ENCODE assay signal across 38 cellular contexts in the genomic region with DNA sequence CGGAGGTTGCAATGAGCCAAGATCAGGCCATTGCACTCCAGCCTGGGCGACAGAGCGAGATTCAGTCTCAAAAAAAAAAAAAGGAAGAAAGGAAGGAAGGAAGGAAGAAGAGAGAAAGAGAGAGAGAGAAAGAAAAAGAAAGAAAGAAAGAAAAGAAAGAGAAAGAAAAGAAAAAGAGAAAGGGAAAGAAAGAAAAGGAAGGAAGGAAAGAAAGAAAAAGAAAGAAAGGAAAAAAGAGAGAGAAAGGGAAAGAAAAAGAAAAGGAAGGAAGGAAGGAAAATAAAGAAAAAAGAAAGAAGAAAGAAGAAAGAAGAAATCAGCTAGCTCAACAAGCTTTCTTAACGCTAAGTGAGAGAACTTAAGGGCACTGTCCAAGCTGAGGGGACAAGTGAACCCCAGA. TPM values are rescaled to one million over a fixed set of nuclear protein-coding genes. Genes with fewer than 3 reads are reported as not detected.
"Had no signal": no experiment of that assay in that cellular context is flagged by ENCODE, and none has a peak within 500 bp of the region (broad histone marks: within the 10 kb centered on the region; RNA-seq: fewer than 3 reads in every experiment).

No MANE protein-coding gene starts in this region.

- H3K27ac ChIP-seq: brain microvascular endothelial cell, esophagus muscularis mucosa, foreskin keratinocyte, gastrocnemius medialis, heart left ventricle, WERI-Rb-1 had no signal

- H3K4me3 Mint-ChIP-seq: activated CD4-positive, alpha-beta memory T cell treated with anti-CD3 and anti-CD28 coated beads for 36 hours; activated CD4-positive, alpha-beta T cell treated with anti-CD3 and anti-CD28 coated beads for 36 hours; activated CD4-positive, alpha-beta T cell treated with anti-CD3 and anti-CD28 coated beads, Interleukin-2, amount 10 ng/mL, durations not matched to agents 24 days and 14 days; activated CD8-positive, alpha-beta memory T cell treated with anti-CD3 and anti-CD28 coated beads, Interleukin-2, amount 10 ng/mL, durations not matched to agents 7 days and 5 days; activated CD8-positive, alpha-beta T cell treated with anti-CD3 and anti-CD28 coated beads, Interleukin-2, amount 10 ng/mL, durations not matched to agents 7 days and 5 days; activated naive CD4-positive, alpha-beta T cell treated with anti-CD3 and anti-CD28 coated beads for 36 hours; activated naive CD4-positive, alpha-beta T cell treated with anti-CD3 and anti-CD28 coated beads, Interleukin-2, amount 50 U/mL, for 24 hours; activated naive CD8-positive, alpha-beta T cell treated with anti-CD3 and anti-CD28 coated beads for 36 hours; activated T-cell treated with anti-CD3 and anti-CD28 coated beads, Interleukin-2, amount 50 U/mL, for 24 hours; central memory CD8-positive, alpha-beta T cell; effector memory CD8-positive, alpha-beta T cell; T-helper 17 cell; T-helper 2 cell treated with Interferon-gamma antibody and Interleukin-4, amounts not matched to agents 5 μg/mL and 100 μg/mL, for 36 hours had no signal

- H3K9me3 ChIP-seq: esophagus muscularis mucosa, gastrocnemius medialis, heart left ventricle had no signal

- H3K27ac Mint-ChIP-seq: activated CD4-positive, alpha-beta memory T cell treated with anti-CD3 and anti-CD28 coated beads for 36 hours; activated CD4-positive, alpha-beta T cell treated with anti-CD3 and anti-CD28 coated beads for 36 hours; activated CD4-positive, alpha-beta T cell treated with anti-CD3 and anti-CD28 coated beads, Interleukin-2, amount 10 ng/mL, durations not matched to agents 24 days and 14 days; activated CD8-positive, alpha-beta memory T cell treated with anti-CD3 and anti-CD28 coated beads, Interleukin-2, amount 10 ng/mL, durations not matched to agents 7 days and 5 days; activated CD8-positive, alpha-beta T cell treated with anti-CD3 and anti-CD28 coated beads, Interleukin-2, amount 10 ng/mL, durations not matched to agents 7 days and 5 days; activated naive CD4-positive, alpha-beta T cell treated with anti-CD3 and anti-CD28 coated beads for 36 hours; activated naive CD4-positive, alpha-beta T cell treated with anti-CD3 and anti-CD28 coated beads, Interleukin-2, amount 50 U/mL, for 24 hours; activated naive CD8-positive, alpha-beta T cell treated with anti-CD3 and anti-CD28 coated beads for 36 hours; activated T-cell treated with anti-CD3 and anti-CD28 coated beads, Interleukin-2, amount 50 U/mL, for 24 hours; activated T-helper 2 cell treated with anti-CD3 and anti-CD28 coated beads, Interferon-gamma antibody, Interleukin-2, Interleukin-4, amounts not matched to agents 10 μg/mL and 5 μg/mL and 100 μg/mL, durations not matched to agents 14 hours and 24 hours and 36 hours; effector memory CD8-positive, alpha-beta T cell; T-helper 17 cell; T-helper 2 cell treated with Interferon-gamma antibody and Interleukin-4, amounts not matched to agents 5 μg/mL and 100 μg/mL, for 36 hours had no signal

- H3K36me3 Mint-ChIP-seq: activated CD4-positive, alpha-beta memory T cell treated with anti-CD3 and anti-CD28 coated beads for 36 hours; activated CD8-positive, alpha-beta memory T cell treated with anti-CD3 and anti-CD28 coated beads, Interleukin-2, amount 10 ng/mL, durations not matched to agents 7 days and 5 days; activated naive CD4-positive, alpha-beta T cell treated with anti-CD3 and anti-CD28 coated beads, Interleukin-2, amount 50 U/mL, for 24 hours; activated naive CD8-positive, alpha-beta T cell treated with anti-CD3 and anti-CD28 coated beads for 36 hours had no signal

- H3K4me3 ChIP-seq: esophagus muscularis mucosa, gastrocnemius medialis, heart left ventricle had no signal

- H3K9me3 Mint-ChIP-seq: activated CD4-positive, alpha-beta memory T cell treated with anti-CD3 and anti-CD28 coated beads for 36 hours; activated naive CD4-positive, alpha-beta T cell treated with anti-CD3 and anti-CD28 coated beads for 36 hours; activated naive CD4-positive, alpha-beta T cell treated with anti-CD3 and anti-CD28 coated beads, Interleukin-2, amount 50 U/mL, for 24 hours; activated naive CD8-positive, alpha-beta T cell treated with anti-CD3 and anti-CD28 coated beads for 36 hours; activated T-cell treated with anti-CD3 and anti-CD28 coated beads, Interleukin-2, amount 50 U/mL, for 24 hours; activated T-helper 2 cell treated with anti-CD3 and anti-CD28 coated beads, Interferon-gamma antibody, Interleukin-2, Interleukin-4, amounts not matched to agents 10 μg/mL and 5 μg/mL and 100 μg/mL, durations not matched to agents 14 hours and 24 hours and 36 hours; central memory CD8-positive, alpha-beta T cell; effector memory CD8-positive, alpha-beta T cell; T-helper 2 cell treated with Interferon-gamma antibody and Interleukin-4, amounts not matched to agents 5 μg/mL and 100 μg/mL, for 36 hours had no signal

- H3K36me3 ChIP-seq: brain microvascular endothelial cell, esophagus muscularis mucosa, gastrocnemius medialis, heart left ventricle, WERI-Rb-1 had no signal

- H3K4me1 ChIP-seq: foreskin keratinocyte, gastrocnemius medialis had no signal

- FAIRE-seq: astrocyte, bronchial epithelial cell, colon had no signal

- ATAC-seq: activated CD4-positive, alpha-beta T cell treated with anti-CD3 and anti-CD28 coated beads for 36 hours; activated CD8-positive, alpha-beta memory T cell treated with anti-CD3 and anti-CD28 coated beads, Interleukin-2, amount 10 ng/mL, durations not matched to agents 7 days and 5 days; activated CD8-positive, alpha-beta T cell treated with anti-CD3 and anti-CD28 coated beads, Interleukin-2, amount 10 ng/mL, durations not matched to agents 7 days and 5 days; effector memory CD8-positive, alpha-beta T cell; foreskin keratinocyte; gastrocnemius medialis; heart left ventricle; T-helper 17 cell had no signal

- DNase-seq: activated CD4-positive, alpha-beta memory T cell treated with anti-CD3 and anti-CD28 coated beads for 36 hours; activated CD4-positive, alpha-beta T cell treated with anti-CD3 and anti-CD28 coated beads for 36 hours; activated CD4-positive, alpha-beta T cell treated with anti-CD3 and anti-CD28 coated beads, Interleukin-2, amount 10 ng/mL, durations not matched to agents 24 days and 14 days; activated CD4-positive, CD25-positive, alpha-beta regulatory T cell; activated CD4-positive, CD25-positive, alpha-beta regulatory T cell treated with anti-CD3 and anti-CD28 coated beads, Interleukin-2, amount 50 U/mL, for 72 hours; activated CD8-positive, alpha-beta memory T cell treated with anti-CD3 and anti-CD28 coated beads, Interleukin-2, amount 10 ng/mL, durations not matched to agents 7 days and 5 days; activated CD8-positive, alpha-beta memory T cell treated with anti-CD3 and anti-CD28 coated beads, Interleukin-2, amount 50 U/mL, for 4 hours; activated CD8-positive, alpha-beta T cell treated with anti-CD3 and anti-CD28 coated beads, Interleukin-2, amount 10 ng/mL, durations not matched to agents 7 days and 5 days; activated effector memory CD4-positive, alpha-beta T cell treated with anti-CD3 and anti-CD28 coated beads, Interleukin-2, amount 50 U/mL, for 16 hours; activated naive CD4-positive, alpha-beta T cell treated with anti-CD3 and anti-CD28 coated beads for 36 hours; activated naive CD8-positive, alpha-beta T cell treated with anti-CD3 and anti-CD28 coated beads for 36 hours; activated T-cell treated with anti-CD3 and anti-CD28 coated beads, Interleukin-2, amount 50 U/mL, for 24 hours; amniotic stem cell; anterior cingulate cortex; brain microvascular endothelial cell; cortex of kidney; dermis blood vessel endothelial cell; effector CD4-positive, alpha-beta T cell; effector memory CD8-positive, alpha-beta T cell; erythroblast; foreskin keratinocyte; gastrocnemius medialis; glutamatergic neuron; heart left ventricle; T-helper 17 cell; T1000; WERI-Rb-1 had no signal

RNA-seq across cellular contexts. Expression of gene MATN4, which starts 7.6 kb away (rescaled TPM):
- total RNA-seq: cardiac septum, foreskin keratinocyte, gastrocnemius medialis, heart left ventricle, T-helper 17 cell had no signal
- polyA plus RNA-seq: heart left ventricle had no signal

RNA-seq across cellular contexts. Expression of gene RBPJL, which starts 9.0 kb away (rescaled TPM):
- total RNA-seq: activated CD4-positive, alpha-beta memory T cell treated with anti-CD3 and anti-CD28 coated beads for 36 hours; activated CD4-positive, alpha-beta T cell treated with anti-CD3 and anti-CD28 coated beads for 36 hours; activated CD4-positive, alpha-beta T cell treated with anti-CD3 and anti-CD28 coated beads, Interleukin-2, amount 10 ng/mL, durations not matched to agents 24 days and 14 days; activated CD8-positive, alpha-beta memory T cell treated with anti-CD3 and anti-CD28 coated beads for 36 hours; activated CD8-positive, alpha-beta memory T cell treated with anti-CD3 and anti-CD28 coated beads, Interleukin-2, amount 10 ng/mL, durations not matched to agents 7 days and 5 days; activated CD8-positive, alpha-beta T cell treated with anti-CD3 and anti-CD28 coated beads, Interleukin-2, amount 10 ng/mL, durations not matched to agents 7 days and 5 days; activated naive CD4-positive, alpha-beta T cell treated with anti-CD3 and anti-CD28 coated beads for 36 hours; activated naive CD8-positive, alpha-beta T cell treated with anti-CD3 and anti-CD28 coated beads for 36 hours; activated T-helper 2 cell treated with anti-CD3 and anti-CD28 coated beads, Interferon-gamma antibody, Interleukin-2, Interleukin-4, amounts not matched to agents 10 μg/mL and 5 μg/mL and 100 μg/mL, durations not matched to agents 14 hours and 24 hours and 36 hours; astrocyte; bronchial epithelial cell; cardiac septum; chondrocyte; dermis blood vessel endothelial cell; esophagus muscularis mucosa; foreskin keratinocyte; gastrocnemius medialis; heart left ventricle; T-helper 17 cell had no signal
- polyA plus RNA-seq: foreskin keratinocyte, heart left ventricle had no signal
